In genomic region chr5:142857405-142857804, GRCh38 we compare ENCODE assay signal across 15 cellular contexts.
A peak's percentile ranks its signal among the peaks of the same experiment; 100 is the strongest.
DNase-seq lines count a peak whose midpoint lies in the region; ATAC-seq and TF ChIP-seq lines count a peak whose summit lies in the region.
"Had no signal": no experiment of that assay in that cellular context is flagged by ENCODE, and none has a peak within 500 bp of the region (broad histone marks: within the 10 kb centered on the region; RNA-seq: fewer than 3 reads in every experiment).

No MANE protein-coding gene starts in this region.

- no peaks in the 10 kb centered on the region for H3K9me3 ChIP-seq in PC-9 (ENCODE audit: insufficient read depth, low read depth)
- no peaks in the 10 kb centered on the region for H3K9me3 ChIP-seq in stomach smooth muscle (ENCODE audit: control insufficient read depth in 2 of 2, low read length in 2 of 2)
- H3K9me3 ChIP-seq in PC-3 (ENCODE audit: low read length) = no peaks in the 10 kb centered on the region

- H3K27ac ChIP-seq in PC-9 = peak overlapping the region; percentile 44
- H3K27ac ChIP-seq in stomach smooth muscle (ENCODE audit: low read length) = no peak overlapping the region
- H3K27ac ChIP-seq in PC-3 (ENCODE audit: low read length) = no peak overlapping the region
- H3K27ac ChIP-seq: BLaER1 treated with 17β-estradiol and CSF1 and Interleukin-3, amounts not matched to agents 10 nM and 100 nM had no signal

- H3F3A ChIP-seq in PC-9 (ENCODE audit: insufficient read depth, low read depth) (peaks cover 4% of the 10 kb centered on the region; the same call in 1 of the 2 replicates), PC-3 (ENCODE audit: low read length, unreplicated experiment) (no peaks in the 10 kb centered on the region)

- ATAC-seq in PC-3 (no peak), GM19395 (IDR thresholded peaks at IDR 0.05; ENCODE audit: unreplicated experiment) (no peak), GM21737 (IDR thresholded peaks at IDR 0.05; ENCODE audit: unreplicated experiment) (no peak)
- ATAC-seq: activated CD8-positive, alpha-beta T cell treated with anti-CD3 and anti-CD28 coated beads, Interleukin-2, amount 10 ng/mL, durations not matched to agents 7 days and 5 days had no signal

- intact Hi-C loops in PC-9 (cut with micrococcal nuclease; ENCODE audit: unreplicated experiment) = no loop called here
- intact Hi-C loops in PC-3 (cut with micrococcal nuclease) = no loop called here

- H3K4me1 ChIP-seq in PC-9 (replicated peaks; ENCODE audit: insufficient read depth) (peaks cover 15% of the 10 kb centered on the region; the same call in 1 of the 2 replicates), stomach smooth muscle (ENCODE audit: control insufficient read depth, insufficient read depth, low read length) (peaks cover 45% of the 10 kb centered on the region), PC-3 (ENCODE audit: insufficient read depth, low read length) (peaks cover 6% of the 10 kb centered on the region; the same call in 1 of the 2 replicates)

- POLR2A ChIA-PET in PC-9 (lab: Charles Lee; ENCODE audit: unreplicated experiment) = no interaction called here
- POLR2A ChIA-PET in PC-3 (lab: Charles Lee; ENCODE audit: unreplicated experiment) = no interaction called here

- H3K9me2 ChIP-seq in PC-9 (ENCODE audit: insufficient read depth) (no peaks in the 10 kb centered on the region), PC-3 (replicated peaks; ENCODE audit: low read length) (no peaks in the 10 kb centered on the region)

- CTCF ChIA-PET in PC-9 (lab: Charles Lee) (interaction anchor here (0.7 kb wide), 1 partner anchor 33 kb away, joined by 4 read pairs; no protein-coding TSS in a partner anchor), PC-3 (lab: Charles Lee) (no interaction called here)

- no peak for TF ChIP-seq CTCF in PC-9 (conservative IDR thresholded peaks at IDR 0.05)
- TF ChIP-seq CTCF in PC-3 (conservative IDR thresholded peaks at IDR 0.05; ENCODE audit: low read depth, low read length) = no peak

- H3K36me3 ChIP-seq in PC-9 (ENCODE audit: low read depth) = 0 out of 2 replicates have a peak, but pooled peaks cover 3% of the 10 kb centered on the region
- no peaks in the 10 kb centered on the region for H3K36me3 ChIP-seq in stomach smooth muscle (ENCODE audit: control insufficient read depth in 2 of 2, insufficient read depth in 2 of 2, low read length in 2 of 2)
- H3K36me3 ChIP-seq in PC-3 (ENCODE audit: low read depth, low read length) = no peaks in the 10 kb centered on the region

- H3K27me3 ChIP-seq in PC-9 (ENCODE audit: insufficient read depth, low read depth) (no peaks in the 10 kb centered on the region), stomach smooth muscle (ENCODE audit: control insufficient read depth in 1 of 2, insufficient read depth in 2 of 2, low read length in 2 of 2) (no peaks in the 10 kb centered on the region), PC-3 (ENCODE audit: low read length) (no peaks in the 10 kb centered on the region)
- H3K27me3 ChIP-seq: BLaER1 treated with 17β-estradiol and CSF1 and Interleukin-3, amounts not matched to agents 10 nM and 100 nM had no signal

- no TSS peak for BruUV-seq in PC-9 (replicated peaks; lab: Mats Ljungman, UMichigan)
- no TSS peak for BruUV-seq in PC-3 (replicated peaks; lab: Mats Ljungman, UMichigan)

- H4K20me1 ChIP-seq in PC-9 (ENCODE audit: insufficient read depth) (no peaks in the 10 kb centered on the region), PC-3 (ENCODE audit: low read length) (no peaks in the 10 kb centered on the region)

- H3K4me2 ChIP-seq in PC-9 (peak overlapping the region; percentile 41), PC-3 (ENCODE audit: low read length) (no peak overlapping the region)

- peak overlapping the region; percentile 10 to 13 for H3K9ac ChIP-seq in stomach smooth muscle (ENCODE audit: low read length in 2 of 2)
- H3K9ac ChIP-seq in PC-3 (ENCODE audit: low read length) = no peak overlapping the region

- DNase-seq in PC-9 = peak in 1 of 2 experiments; percentile 67
- DNase-seq in dermis blood vessel endothelial cell = peak; percentile 62
- peak; percentile 29 for DNase-seq in left kidney (ENCODE audit: low read depth, low spot score)
- DNase-seq in PC-3 = no peak
- DNase-seq: activated CD8-positive, alpha-beta T cell treated with anti-CD3 and anti-CD28 coated beads, Interleukin-2, amount 10 ng/mL, durations not matched to agents 7 days and 5 days; GOT3; hippocampal formation; NCI-H187 treated with DMSO at 0.1 percent for 48 hours; NCI-H524; OCI-M1; retina had no signal

- H2AFZ ChIP-seq in PC-9 = no peak overlapping the region
- H2AFZ ChIP-seq in PC-3 (ENCODE audit: low read length) = no peak overlapping the region

- peaks cover 6% of the 10 kb centered on the region; the same call in 1 of the 2 replicates for H3K79me2 ChIP-seq in PC-9 (ENCODE audit: low read depth)
- peaks cover 21% of the 10 kb centered on the region; the same call in 1 of the 2 replicates for H3K79me2 ChIP-seq in PC-3 (ENCODE audit: low read length)

- no peak overlapping the region for H3K4me3 ChIP-seq in PC-9
- H3K4me3 ChIP-seq in stomach smooth muscle (ENCODE audit: low read length in 2 of 2) = peak overlapping the region in 1 of 2 donors; percentile 29
- no peak overlapping the region for H3K4me3 ChIP-seq in PC-3 (ENCODE audit: low read length)
- H3K4me3 ChIP-seq: BLaER1 treated with 17β-estradiol and CSF1 and Interleukin-3, amounts not matched to agents 10 nM and 100 nM had no signal
